In genomic region chr7:112566392-112567324, GRCh38 we compare ENCODE assay signal across 1 cellular context.
TF ChIP-seq lines count a peak whose summit lies in the region.

No MANE protein-coding gene starts in this region.

TF ChIP-seq in HEK293, 187 proteins besides CTCF, POLR2A, EP300 and RAD21 (continued from another document):
- TF ChIP-seq ZNF558 (tag by site-specific recombination; IDR thresholded peaks at IDR 0.05) (no peak), ZNF341 (tag by site-specific recombination; IDR thresholded peaks at IDR 0.05; ENCODE audit: low read depth) (peak; percentile 21; the same call in 1 of the 2 replicates), GLI4 (tag by site-specific recombination; IDR thresholded peaks at IDR 0.05) (no peak), ZEB2 (tag by site-specific recombination; IDR thresholded peaks at IDR 0.05) (0 out of 2 replicates have a peak, but pooled peaks have one; percentile 11), ZNF2 (tag by site-specific recombination; IDR thresholded peaks at IDR 0.05) (0 out of 2 replicates have a peak, but pooled peaks have one; percentile 20)
